ENCODE assay signal across 33 cellular contexts in genomic region chr7:38820571-38820970, GRCh38.
DNase-seq lines count a peak whose midpoint lies in the region; ATAC-seq, FAIRE-seq and TF ChIP-seq lines count a peak whose summit lies in the region.
"Had no signal": no experiment of that assay in that cellular context is flagged by ENCODE, and none has a peak within 500 bp of the region (broad histone marks: within the 10 kb centered on the region; RNA-seq: fewer than 3 reads in every experiment).

No MANE protein-coding gene starts in this region.

- CTCF ChIA-PET in A673 (lab: Charles Lee) = no interaction called here
- CTCF ChIA-PET in K562 (lab: Yijun Ruan, JAX; ENCODE audit: low intra/inter-chr PET ratio) = no interaction called here

- DNase-seq in A673 (ENCODE audit: low spot score) = peak; percentile 9
- DNase-seq in K562 (ENCODE audit: extremely low read depth in 1 of 4, low spot score in 3 of 4) = no peak
- peak; percentile 45 to 59 for DNase-seq in dermis microvascular lymphatic vessel endothelial cell (ENCODE audit: low read depth in 2 of 2)
- no peak for DNase-seq in kidney
- DNase-seq in head of caudate nucleus = no peak
- DNase-seq: 8988T; ACHN; AML-193; BE2C; C1 segment of cervical spinal cord; Caco-2; Calu3; CD4-positive, alpha-beta memory T cell; CD4-positive, alpha-beta T cell; CD4-positive, CD25-positive, alpha-beta regulatory T cell; CD8-positive, alpha-beta memory T cell; CD8-positive, alpha-beta T cell; COR-L47; DMS 273 treated with DMSO at 0.1 percent for 48 hours; DMS153; DMS53; DMS79; DMS79 treated with DMSO at 0.1 percent for 48 hours; DND-41; EL had no signal

- intact Hi-C loops in A673 (cut with micrococcal nuclease; ENCODE audit: unreplicated experiment) = loop anchor here (10.0 kb wide), 1 partner anchor 64 kb away; no protein-coding TSS in a partner anchor
- intact Hi-C loops in K562 (cut with micrococcal nuclease) = no loop called here
- intact Hi-C loops in kidney (cut with DNase I) = no loop called here
- intact Hi-C loops in head of caudate nucleus (cut with DNase I) = no loop called here

- no peak overlapping the region for H3K4me3 ChIP-seq in A673 (ENCODE audit: low read depth, low read length, poor library complexity, severe bottlenecking)
- H3K4me3 ChIP-seq in K562 = no peak overlapping the region
- no peak overlapping the region for H3K4me3 ChIP-seq in kidney (ENCODE audit: low read length in 2 of 2)
- H3K4me3 ChIP-seq: A549; BLaER1; BLaER1 treated with 17β-estradiol and CSF1 and Interleukin-3, amounts not matched to agents 10 nM and 100 nM had no signal

- TF ChIP-seq EP300 in K562 (IDR thresholded peaks at IDR 0.05; ENCODE audit: low read length) = no peak

- no peak overlapping the region for H2AFZ ChIP-seq in K562 (ENCODE audit: low read depth, low read length)

- 83% methylated on average over 4 of the region's 4 CpGs for WGBS in K562 (ENCODE audit: insufficient coverage, low coverage, missing lambda C conversion rate)

- H4K20me1 ChIP-seq in K562 (replicated peaks; ENCODE audit: control insufficient read depth, insufficient read depth, low read length) = no peaks in the 10 kb centered on the region
- H4K20me1 ChIP-seq: BLaER1 had no signal

- no peaks in the 10 kb centered on the region for H3K79me2 ChIP-seq in K562 (ENCODE audit: control insufficient read depth, insufficient read depth, low read length)

- BruUV-seq in A673 (replicated peaks; lab: Mats Ljungman, UMichigan) = no TSS peak
- no TSS peak for BruUV-seq in K562 (replicated peaks; lab: Mats Ljungman, UMichigan)

- no peaks in the 10 kb centered on the region for H3K9me1 ChIP-seq in K562 (ENCODE audit: control insufficient read depth, insufficient read depth, low read length)

- TF ChIP-seq CTCF in A673 (conservative IDR thresholded peaks at IDR 0.05; ENCODE audit: low read depth, low read length) (no peak), K562 (IDR thresholded peaks at IDR 0.05 in 2 of 3, conservative IDR thresholded peaks at IDR 0.05 in 1 of 3; ENCODE audit: insufficient read depth in 2 of 3, low read depth in 1 of 3, low read length in 3 of 3) (no peak), kidney (IDR thresholded peaks at IDR 0.05; ENCODE audit: borderline replicate concordance, extremely low read depth, insufficient read depth) (no peak)

- H3K4me2 ChIP-seq in K562 (ENCODE audit: insufficient read depth, low read length) = no peak overlapping the region
- H3K4me2 ChIP-seq: A549; BLaER1; BLaER1 treated with 17β-estradiol and CSF1 and Interleukin-3, amounts not matched to agents 10 nM and 100 nM had no signal

- H3K27ac ChIP-seq in A673 (ENCODE audit: low read depth, low read length, poor library complexity, severe bottlenecking) (no peak overlapping the region), K562 (ENCODE audit: extremely low read depth, low read depth, low read length) (no peak overlapping the region), kidney (ENCODE audit: low read depth in 2 of 2, low read length in 2 of 2) (no peak overlapping the region)
- H3K27ac ChIP-seq: 22Rv1; A549; BLaER1; BLaER1 treated with 17β-estradiol and CSF1 and Interleukin-3, amounts not matched to agents 10 nM and 100 nM; C4-2B had no signal

- in situ Hi-C loops in K562 (cut with MboI) = no loop called here

- no peaks in the 10 kb centered on the region for H3K36me3 ChIP-seq in A673 (ENCODE audit: insufficient read depth, low read length, poor library complexity, severe bottlenecking)
- H3K36me3 ChIP-seq in K562 (ENCODE audit: control insufficient read depth, insufficient read depth, low read length) = peaks cover 3% of the 10 kb centered on the region; the same call in 1 of the 3 replicates
- H3K36me3 ChIP-seq in kidney (ENCODE audit: control insufficient read depth in 1 of 2, insufficient read depth in 2 of 2, low read length in 2 of 2) = peaks cover 0 to 5% of the 10 kb centered on the region in 2 donors
- H3K36me3 ChIP-seq: BE2C had no signal

- ATAC-seq in K562 = no peak
- ATAC-seq in HG02623 (IDR thresholded peaks at IDR 0.05; ENCODE audit: unreplicated experiment) = no peak
- ATAC-seq: A549; CD8-positive, alpha-beta T cell had no signal

- no peak for TF ChIP-seq RAD21 in K562 (CRISPR knock-in tag; conservative IDR thresholded peaks at IDR 0.05 in 1 of 2, IDR thresholded peaks at IDR 0.05 in 1 of 2)

- H3K9ac ChIP-seq in K562 (ENCODE audit: insufficient read depth in 1 of 2, low read depth in 2 of 2, low read length in 2 of 2) (no peak overlapping the region), kidney (ENCODE audit: low read length in 2 of 2) (no peak overlapping the region)
- H3K9ac ChIP-seq: BLaER1; BLaER1 treated with 17β-estradiol and CSF1 and Interleukin-3, amounts not matched to agents 10 nM and 100 nM had no signal

- H3K9me3 ChIP-seq in A673 (ENCODE audit: low read depth, low read length, poor library complexity, severe bottlenecking) = peaks cover 4% of the 10 kb centered on the region
- H3K9me3 ChIP-seq in K562 (replicated peaks; ENCODE audit: control insufficient read depth, insufficient read depth, low read depth, low read length) = no peaks in the 10 kb centered on the region
- peaks cover 0 to 4% of the 10 kb centered on the region in 2 donors for H3K9me3 ChIP-seq in kidney (ENCODE audit: control insufficient read depth in 1 of 2, low read length in 2 of 2)
- H3K9me3 ChIP-seq: A549, BE2C, Caco-2 had no signal

- H3K4me1 ChIP-seq in A673 (ENCODE audit: insufficient read depth, low read length, poor library complexity, severe bottlenecking) (no peaks in the 10 kb centered on the region), K562 (replicated peaks in 1 of 2; ENCODE audit: control insufficient read depth in 2 of 2, insufficient read depth in 2 of 2, low read length in 2 of 2) (peaks cover 0 to 7% of the 10 kb centered on the region in 2 experiments; a peak in 3 of 5 replicates), kidney (ENCODE audit: control insufficient read depth in 1 of 2, insufficient read depth in 1 of 2, low read depth in 1 of 2, low read length in 2 of 2) (peaks cover 0 to 2% of the 10 kb centered on the region in 2 donors)
- H3K4me1 ChIP-seq: A549, BE2C, Caco-2 had no signal

- POLR2A ChIA-PET in A673 (lab: Charles Lee; ENCODE audit: low non-redundant PET) = no interaction called here
- POLR2A ChIA-PET in K562 (lab: Yijun Ruan, JAX) = no interaction called here

- H3K27me3 ChIP-seq in A673 (replicated peaks; ENCODE audit: insufficient read depth, low read depth, low read length, poor library complexity) (no peaks in the 10 kb centered on the region), K562 (ENCODE audit: control insufficient read depth in 2 of 2, insufficient read depth in 2 of 2, low read length in 2 of 2) (no peaks in the 10 kb centered on the region)
- H3K27me3 ChIP-seq: BE2C; BLaER1; BLaER1 treated with 17β-estradiol and CSF1 and Interleukin-3, amounts not matched to agents 10 nM and 100 nM had no signal

- no peak for TF ChIP-seq POLR2A in K562 (conservative IDR thresholded peaks at IDR 0.05)

- FAIRE-seq in K562 (lab: Jason Lieb, UNC) = peak; percentile 44
- no peak for FAIRE-seq in kidney (lab: Jason Lieb, UNC)
- FAIRE-seq: A204.1, A549, D721Med had no signal

TF ChIP-seq in K562, 482 proteins besides CTCF, POLR2A, EP300 and RAD21:
- no peak for TF ChIP-seq ZFX (CRISPR knock-in tag; IDR thresholded peaks at IDR 0.05)
- TF ChIP-seq BMI1 (IDR thresholded peaks at IDR 0.05; ENCODE audit: low read length) = no peak
- no peak for TF ChIP-seq ZSCAN32 (CRISPR knock-in tag; IDR thresholded peaks at IDR 0.05)
- no peak for TF ChIP-seq ARID3B (CRISPR knock-in tag; IDR thresholded peaks at IDR 0.05; ENCODE audit: borderline replicate concordance)

Comparison
In these comparisons a context has a peak if more than half of its experiments do, and no peak if none do; other contexts are left out.
1. DNase-seq: peak in A673 (single experiment) and dermis microvascular lymphatic vessel endothelial cell (2 of 2); none in K562 (0 of 4), kidney (single experiment) and head of caudate nucleus (0 of 42).